Comparison of ENCODE assay signal across 10 cellular contexts in genomic region chr16:1125471-1125870, GRCh38. TPM values are rescaled to one million over a fixed set of nuclear protein-coding genes. Genes with fewer than 3 reads are reported as not detected.
DNase-seq lines count a peak whose midpoint lies in the region; FAIRE-seq and TF ChIP-seq lines count a peak whose summit lies in the region.
"Had no signal": no experiment of that assay in that cellular context is flagged by ENCODE, and none has a peak within 500 bp of the region (broad histone marks: within the 10 kb centered on the region; RNA-seq: fewer than 3 reads in every experiment).

No MANE protein-coding gene starts in this region.

- H3K36me3 ChIP-seq in esophagus muscularis mucosa = no peaks in the 10 kb centered on the region

- H3K27ac ChIP-seq in esophagus muscularis mucosa (replicated peaks in 1 of 4) = no peak overlapping the region

- H3K9me3 ChIP-seq in esophagus muscularis mucosa = no peaks in the 10 kb centered on the region

- H3K27me3 ChIP-seq in esophagus muscularis mucosa = peaks cover 0 to 14% (median 0%) of the 10 kb centered on the region in 4 donors

- FAIRE-seq in H54 (lab: Jason Lieb, UNC) (no peak), HTR-8/SVneo (lab: Jason Lieb, UNC) (no peak)
- FAIRE-seq: endothelial cell of umbilical vein had no signal

- peak; percentile 6 for DNase-seq in AG10803 (ENCODE audit: low read depth)
- peak; percentile 61 for DNase-seq in H54 (ENCODE audit: insufficient read length, low spot score)
- DNase-seq in activated CD4-positive, alpha-beta T cell treated with anti-CD3 and anti-CD28 coated beads, Interleukin-2, amount 50 U/mL, for 1 hour = peak; percentile 13
- peak; percentile 95 for DNase-seq in left kidney (ENCODE audit: low read depth, low spot score)
- DNase-seq in esophagus muscularis mucosa (ENCODE audit: extremely low spot score) = no peak
- no peak for DNase-seq in SKM-1 (lab: John Stamatoyannopoulos, UW; ENCODE audit: unreplicated experiment)
- no peak for DNase-seq in HTR-8/SVneo (ENCODE audit: insufficient read length, low spot score)
- no peak for DNase-seq in NCI-H345 (lab: John Stamatoyannopoulos, UW)
- DNase-seq: MV-4-11 had no signal

- intact Hi-C loops in esophagus muscularis mucosa (cut with DNase I) = no loop called here

- H3K4me3 ChIP-seq in AG10803 (ENCODE audit: low read length) (no peak overlapping the region), esophagus muscularis mucosa (no peak overlapping the region)

- peaks cover 0 to 10% (median 9%) of the 10 kb centered on the region in 4 donors for H3K4me1 ChIP-seq in esophagus muscularis mucosa

- no peak for TF ChIP-seq EP300 in esophagus muscularis mucosa (IDR thresholded peaks at IDR 0.05)

- no peak for TF ChIP-seq POLR2A in H54 (IDR thresholded peaks at IDR 0.05; ENCODE audit: low read depth, low read length)
- TF ChIP-seq POLR2A in esophagus muscularis mucosa (IDR thresholded peaks at IDR 0.05; ENCODE audit: low read depth) = no peak

- 13% methylated on average over 4 of the region's 18 CpGs for WGBS in esophagus muscularis mucosa

- TF ChIP-seq CTCF in AG10803 (conservative IDR thresholded peaks at IDR 0.05; ENCODE audit: low read length) = no peak
- no peak for TF ChIP-seq CTCF in esophagus muscularis mucosa (IDR thresholded peaks at IDR 0.05)

RNA-seq across cellular contexts. Expression of gene CACNA1H, which starts 27.4 kb away (rescaled TPM):
- 100 to 1,000 TPM; 225 to 361 (median 259) TPM for total RNA-seq in esophagus muscularis mucosa
- total RNA-seq: endothelial cell of umbilical vein had no signal

RNA-seq across cellular contexts. Expression of gene C1QTNF8, which starts 29.4 kb away (rescaled TPM):
- total RNA-seq in esophagus muscularis mucosa = not detected
- total RNA-seq: endothelial cell of umbilical vein had no signal

RNA-seq across cellular contexts. Expression of gene SSTR5, which starts 52.9 kb away (rescaled TPM):
- not detected for total RNA-seq in esophagus muscularis mucosa

Comparison
In these comparisons a context has a peak if more than half of its experiments do, and no peak if none do; other contexts are left out.
1. DNase-seq: peak in AG10803 (single experiment), H54 (single experiment), activated CD4-positive, alpha-beta T cell treated with anti-CD3 and anti-CD28 coated beads, Interleukin-2, amount 50 U/mL, for 1 hour (single experiment) and left kidney (single experiment); none in esophagus muscularis mucosa (single experiment), SKM-1 (single experiment), HTR-8/SVneo (single experiment) and NCI-H345 (single experiment).